Comparison of ENCODE assay signal across 8 cellular contexts in genomic region chr22:31660860-31661341, GRCh38. TPM values are rescaled to one million over a fixed set of nuclear protein-coding genes. Genes with fewer than 3 reads are reported as not detected.
DNase-seq lines count a peak whose midpoint lies in the region; ATAC-seq and TF ChIP-seq lines count a peak whose summit lies in the region.
"Not testable (repeated sequence)": the region's sequence is repeated elsewhere in the genome, so short reads cannot be mapped to it uniquely, and the experiment has no call there.

No MANE protein-coding gene starts in this region.

- TF ChIP-seq POLR2A in erythroblast (IDR thresholded peaks at IDR 0.05; ENCODE audit: low read length), result not testable (repeated sequence)

- peaks cover 6 to 14% of the 10 kb centered on the region in 2 donors for H3K36me3 Mint-ChIP-seq in activated naive CD4-positive, alpha-beta T cell treated with anti-CD3 and anti-CD28 coated beads, Interleukin-2, amount 50 U/mL, for 72 hours

- peak; percentile 68 to 69 for ATAC-seq in activated naive CD4-positive, alpha-beta T cell treated with anti-CD3 and anti-CD28 coated beads, Interleukin-2, amount 50 U/mL, for 72 hours
- not testable (repeated sequence) for ATAC-seq in lower lobe of right lung

- peak overlapping the region; percentile 98 to 99 for H3K27ac Mint-ChIP-seq in activated naive CD4-positive, alpha-beta T cell treated with anti-CD3 and anti-CD28 coated beads, Interleukin-2, amount 50 U/mL, for 72 hours

- not testable (repeated sequence) for H3K36me3 ChIP-seq in lower lobe of right lung

- intact Hi-C loops in lower lobe of right lung (cut with DNase I), result not testable (repeated sequence)

- not testable (repeated sequence) for TF ChIP-seq CTCF in 22Rv1 (IDR thresholded peaks at IDR 0.05); GM12865 (IDR thresholded peaks at IDR 0.05; ENCODE audit: insufficient read depth, low read depth, low read length, missing control alignments); LNCaP clone FGC (IDR thresholded peaks at IDR 0.05; ENCODE audit: control insufficient read depth, extremely low read depth, insufficient read depth); lower lobe of right lung (IDR thresholded peaks at IDR 0.05)

- H3K4me3 ChIP-seq in GM12865 (ENCODE audit: low read depth, low read length), result peak overlapping the region; percentile 80
- H3K4me3 ChIP-seq in LNCaP clone FGC (ENCODE audit: low read depth, low read length), result peak overlapping the region; percentile 73
- peak overlapping the region; percentile 99 for H3K4me3 ChIP-seq in lower lobe of right lung
- H3K4me3 ChIP-seq in skin epidermis, result peak overlapping the region; percentile 61 to 99 (median 77)

- H3K9me3 ChIP-seq in lower lobe of right lung, result not testable (repeated sequence)

- H3K27ac ChIP-seq in 22Rv1, result peak overlapping the region; percentile 90
- H3K27ac ChIP-seq in lower lobe of right lung, result not testable (repeated sequence)
- H3K27ac ChIP-seq in skin epidermis, result peak overlapping the region in 20 of 21 experiments; percentile 14 to 93 (median 84)

- not testable (repeated sequence) for H3K27me3 ChIP-seq in lower lobe of right lung (ENCODE audit: low read depth)

- peak; percentile 79 for DNase-seq in GM12865 (ENCODE audit: low read depth)
- DNase-seq in LNCaP clone FGC (ENCODE audit: low read depth); lower lobe of right lung: not testable (repeated sequence)
- peak in 3 of 5 experiments; percentile 31 to 77 (median 40) for DNase-seq in T-helper 2 cell
- peak; percentile 53 to 64 for DNase-seq in activated naive CD4-positive, alpha-beta T cell treated with anti-CD3 and anti-CD28 coated beads, Interleukin-2, amount 50 U/mL, for 72 hours (ENCODE audit: low spot score in 2 of 2)
- DNase-seq in erythroblast (lab: John Stamatoyannopoulos, UW), result peak; percentile 36 to 50

- peaks cover 20% of the 10 kb centered on the region for H3K4me1 ChIP-seq in lower lobe of right lung

- H3K9me3 Mint-ChIP-seq in activated naive CD4-positive, alpha-beta T cell treated with anti-CD3 and anti-CD28 coated beads, Interleukin-2, amount 50 U/mL, for 72 hours, result not testable (repeated sequence)

RNA-seq across cellular contexts. Expression of gene PISD, which starts 1.1 kb away (rescaled TPM):
- total RNA-seq in activated naive CD4-positive, alpha-beta T cell treated with anti-CD3 and anti-CD28 coated beads, Interleukin-2, amount 50 U/mL, for 72 hours, result 10 to 100 TPM; 36.8 to 41.9 TPM
- 47.3 TPM for total RNA-seq in lower lobe of right lung
